In genomic region chr13:99972190-99972731, GRCh38 we compare ENCODE assay signal across 15 cellular contexts. TPM values are rescaled to one million over a fixed set of nuclear protein-coding genes. Genes with fewer than 3 reads are reported as not detected.
DNase-seq lines count a peak whose midpoint lies in the region; ATAC-seq and TF ChIP-seq lines count a peak whose summit lies in the region.
"Had no signal": no experiment of that assay in that cellular context is flagged by ENCODE, and none has a peak within 500 bp of the region (broad histone marks: within the 10 kb centered on the region; RNA-seq: fewer than 3 reads in every experiment).

No MANE protein-coding gene starts in this region.

- H4K20me1 ChIP-seq in neural progenitor cell (ENCODE audit: low read depth): peaks cover 86% of the 10 kb centered on the region

- H3K79me2 ChIP-seq in neural progenitor cell (ENCODE audit: low read depth): peaks cover 88% of the 10 kb centered on the region

- H3K27ac ChIP-seq in neural progenitor cell (no peak overlapping the region), transverse colon (no peak overlapping the region)
- H3K27ac ChIP-seq: upper lobe of right lung, VCaP had no signal

- in situ Hi-C loops in transverse colon (cut with MboI; ENCODE audit: low pct_ligation_motif_present in 1 of 4, low pct_unique_long_range_greater_than_20kb in 1 of 4, low sequenced_read_pairs in 3 of 4): no loop called here

- POLR2A ChIA-PET in T-cell (lab: Charles Lee): no interaction called here

- no peaks in the 10 kb centered on the region for H3K36me3 Mint-ChIP-seq in T-cell
- H3K36me3 Mint-ChIP-seq in effector memory CD8-positive, alpha-beta T cell (ENCODE audit: insufficient read depth): peaks cover 56% of the 10 kb centered on the region
- peaks cover 17% of the 10 kb centered on the region for H3K36me3 Mint-ChIP-seq in neural progenitor cell
- H3K36me3 Mint-ChIP-seq in CD14-positive monocyte: peaks cover 5 to 20% of the 10 kb centered on the region in 2 donors

- H3K4me1 Mint-ChIP-seq in T-cell (peaks cover 21 to 25% (median 23%) of the 10 kb centered on the region in 3 donors), neural progenitor cell (peaks cover 46% of the 10 kb centered on the region), CD14-positive monocyte (peaks cover 21% of the 10 kb centered on the region)
- peaks cover 15 to 16% of the 10 kb centered on the region in 2 donors for H3K4me1 Mint-ChIP-seq in effector memory CD8-positive, alpha-beta T cell (ENCODE audit: low read depth in 2 of 2)

- no peak for TF ChIP-seq POLR2A in transverse colon (IDR thresholded peaks at IDR 0.05)

- peaks cover 0 to 29% (median 10%) of the 10 kb centered on the region in 3 donors for H3K9me3 Mint-ChIP-seq in T-cell
- H3K9me3 Mint-ChIP-seq in effector memory CD8-positive, alpha-beta T cell: no peaks in the 10 kb centered on the region
- H3K9me3 Mint-ChIP-seq in neural progenitor cell: peaks cover 15% of the 10 kb centered on the region
- H3K9me3 Mint-ChIP-seq in CD14-positive monocyte: peaks cover 0 to 51% (median 23%) of the 10 kb centered on the region in 7 donors

- ATAC-seq in T-cell (replicated peaks in 1 of 4): no peak
- ATAC-seq in effector memory CD8-positive, alpha-beta T cell (replicated peaks): no peak
- ATAC-seq: mucosa of descending colon, upper lobe of right lung had no signal

- TF ChIP-seq EP300 in transverse colon (IDR thresholded peaks at IDR 0.05; ENCODE audit: low read depth): no peak

- H3K27ac Mint-ChIP-seq in T-cell (peak overlapping the region in 1 of 2 donors; percentile 66), neural progenitor cell (peak overlapping the region; percentile 94), CD14-positive monocyte (no peak overlapping the region)
- peak overlapping the region in 1 of 2 donors; percentile 72 for H3K27ac Mint-ChIP-seq in effector memory CD8-positive, alpha-beta T cell

- H3K4me1 ChIP-seq in neural progenitor cell (peaks cover 45% of the 10 kb centered on the region), transverse colon (peaks cover 17 to 38% (median 34%) of the 10 kb centered on the region in 4 donors)

- intact Hi-C loops in transverse colon (cut with DNase I; ENCODE audit: low total_unique reads) (no loop called here), CD14-positive monocyte (cut with micrococcal nuclease) (no loop called here)

- H2AFZ ChIP-seq in neural progenitor cell (replicated peaks): no peak overlapping the region

- H3K4me2 ChIP-seq in neural progenitor cell: peak overlapping the region; percentile 79

- no peaks in the 10 kb centered on the region for H3K36me3 ChIP-seq in neural progenitor cell
- no peaks in the 10 kb centered on the region for H3K36me3 ChIP-seq in transverse colon
- H3K36me3 ChIP-seq: upper lobe of right lung had no signal

- TF ChIP-seq CTCF in neural progenitor cell (IDR thresholded peaks at IDR 0.05): no peak
- no peak for TF ChIP-seq CTCF in transverse colon (IDR thresholded peaks at IDR 0.05)
- no peak for TF ChIP-seq CTCF in CD14-positive monocyte (IDR thresholded peaks at IDR 0.05)

- WGBS in transverse colon (ENCODE audit: low coverage in 1 of 2), 2 donors: 13 to 19% methylated on average over 8 to 18 of the region's 18 CpGs

- CTCF ChIA-PET in T-cell (lab: Charles Lee): no interaction called here

- H3K27me3 Mint-ChIP-seq in T-cell (peaks cover 62 to 75% of the 10 kb centered on the region in 2 donors), neural progenitor cell (ENCODE audit: insufficient read depth, low read depth) (peaks cover 26% of the 10 kb centered on the region), CD14-positive monocyte (ENCODE audit: low read depth in 3 of 3) (peaks cover 82 to 93% (median 83%) of the 10 kb centered on the region in 3 donors)
- peaks cover 76 to 87% of the 10 kb centered on the region in 2 donors for H3K27me3 Mint-ChIP-seq in effector memory CD8-positive, alpha-beta T cell

- H3K4me3 ChIP-seq in neural progenitor cell (peak overlapping the region; percentile 96), transverse colon (no peak overlapping the region)
- H3K4me3 ChIP-seq: mucosa of descending colon, upper lobe of right lung had no signal

- H3K27me3 ChIP-seq in neural progenitor cell: peaks cover 51% of the 10 kb centered on the region
- peaks cover 97% of the 10 kb centered on the region for H3K27me3 ChIP-seq in transverse colon

- no peaks in the 10 kb centered on the region for H3K9me3 ChIP-seq in neural progenitor cell (ENCODE audit: low read depth)
- no peaks in the 10 kb centered on the region for H3K9me3 ChIP-seq in transverse colon
- H3K9me3 ChIP-seq: mucosa of descending colon, upper lobe of right lung had no signal

- H3K4me3 Mint-ChIP-seq in T-cell (peak overlapping the region; percentile 17 to 58 (median 34)), neural progenitor cell (peak overlapping the region; percentile 89), CD14-positive monocyte (peak overlapping the region in 1 of 2 donors; percentile 83)
- H3K4me3 Mint-ChIP-seq in effector memory CD8-positive, alpha-beta T cell: peak overlapping the region; percentile 54 to 68

- H3F3A ChIP-seq in neural progenitor cell (ENCODE audit: low read depth): peaks cover 88% of the 10 kb centered on the region

- no peak overlapping the region for H3K9ac ChIP-seq in neural progenitor cell

- DNase-seq in activated CD8-positive, alpha-beta memory T cell treated with anti-CD3 and anti-CD28 coated beads for 24 hours: peak; percentile 58
- no peak for DNase-seq in activated CD8-positive, alpha-beta memory T cell treated with anti-CD3 and anti-CD28 coated beads, Interleukin-2, amount 50 U/mL, for 48 hours
- DNase-seq in T-cell: no peak
- no peak for DNase-seq in effector memory CD8-positive, alpha-beta T cell
- peak; percentile 82 for DNase-seq in neural progenitor cell (ENCODE audit: low spot score)
- no peak for DNase-seq in DMS153 treated with DMSO at 0.1 percent for 48 hours (lab: John Stamatoyannopoulos, UW; ENCODE audit: unreplicated experiment)
- DNase-seq in transverse colon: no peak
- no peak for DNase-seq in CD14-positive monocyte (ENCODE audit: low spot score)
- DNase-seq: EL, mucosa of descending colon, NCI-H1105 treated with DMSO at 0.1 percent for 48 hours, upper lobe of right lung had no signal

RNA-seq across cellular contexts. Expression of gene ZIC5, which starts 0.7 kb away (rescaled TPM):
- total RNA-seq in T-cell: under 1 TPM in 3 of 5 donors, not detected in 2; 0.07 to 0.09 (median 0.09) TPM
- total RNA-seq in neural progenitor cell (ENCODE audit: low replicate concordance): 29.0 and 35.7 TPM in 2 replicates
- not detected for total RNA-seq in transverse colon
- not detected for polyA plus RNA-seq in CD14-positive monocyte
- total RNA-seq: mucosa of descending colon, skeletal muscle tissue, upper lobe of right lung had no signal
- polyA plus RNA-seq: AG04450 had no signal

RNA-seq across cellular contexts. Expression of gene ZIC2, which starts 9.3 kb away (rescaled TPM):
- total RNA-seq in T-cell: under 1 TPM in 3 of 5 donors, not detected in 2; 0.10 to 0.88 (median 0.85) TPM
- 52.4 and 87.3 TPM in 2 replicates for total RNA-seq in neural progenitor cell (ENCODE audit: low replicate concordance)
- not detected for total RNA-seq in transverse colon
- not detected for polyA plus RNA-seq in CD14-positive monocyte
- total RNA-seq: skeletal muscle tissue, upper lobe of right lung had no signal
- polyA plus RNA-seq: AG04450 had no signal

Comparison
In these comparisons a context has a peak if more than half of its experiments do, and no peak if none do; other contexts are left out.
1. DNase-seq: peak in activated CD8-positive, alpha-beta memory T cell treated with anti-CD3 and anti-CD28 coated beads for 24 hours (single experiment) and neural progenitor cell (single experiment); none in activated CD8-positive, alpha-beta memory T cell treated with anti-CD3 and anti-CD28 coated beads, Interleukin-2, amount 50 U/mL, for 48 hours (single experiment), T-cell (0 of 34), effector memory CD8-positive, alpha-beta T cell (0 of 3), DMS153 treated with DMSO at 0.1 percent for 48 hours (single experiment), transverse colon (single experiment) and CD14-positive monocyte (single experiment).
2. RNA of gene ZIC5, which starts 0.7 kb away (total RNA-seq): 29.0 to 35.7 TPM in neural progenitor cell; 0.07 to 0.09 TPM in T-cell and not detected in transverse colon; every median in the first group is over 10 times any median in the second.
3. RNA of gene ZIC2, which starts 9.3 kb away (total RNA-seq): 52.4 to 87.3 TPM in neural progenitor cell; 0.10 to 0.88 TPM in T-cell and not detected in transverse colon; every median in the first group is over 10 times any median in the second.